Comparison of ENCODE assay signal across 18 cellular contexts in the genomic region with DNA sequence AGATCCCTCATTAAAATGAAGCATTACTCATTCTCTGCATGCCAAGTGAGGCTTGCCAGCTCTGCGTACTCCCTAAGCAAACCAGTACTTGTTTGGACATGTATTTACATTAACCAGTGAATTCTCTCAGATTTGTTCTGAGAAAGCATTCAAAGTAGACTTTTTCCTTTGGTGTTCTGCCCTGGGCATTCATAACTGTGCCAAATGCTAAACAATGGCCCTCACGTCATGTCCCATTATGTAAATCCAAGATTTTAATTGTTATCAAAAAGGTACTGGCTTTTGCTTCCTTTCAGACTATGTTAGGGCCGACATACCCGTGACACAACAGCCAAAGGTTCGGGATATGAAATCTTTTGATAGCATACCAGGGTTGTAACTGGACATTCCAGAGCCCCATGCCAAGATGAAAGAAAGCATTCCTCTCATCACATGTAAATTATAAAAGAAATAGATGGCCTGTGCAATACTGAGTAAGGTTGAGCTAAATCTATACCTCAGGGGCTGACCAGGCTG.
DNase-seq lines count a peak whose midpoint lies in the region; ATAC-seq, FAIRE-seq and TF ChIP-seq lines count a peak whose summit lies in the region.
"Had no signal": no experiment of that assay in that cellular context is flagged by ENCODE, and none has a peak within 500 bp of the region (broad histone marks: within the 10 kb centered on the region; RNA-seq: fewer than 3 reads in every experiment).

No MANE protein-coding gene starts in this region.

- H3K27me3 ChIP-seq in right cardiac atrium (ENCODE audit: control insufficient read depth, insufficient read depth) (no peaks in the 10 kb centered on the region), hepatocyte (no peaks in the 10 kb centered on the region)
- H3K27me3 ChIP-seq: SJCRH30 had no signal

- ATAC-seq in right cardiac atrium (peak; percentile 44 to 51), Right ventricle myocardium inferior (no peak)
- ATAC-seq: activated CD8-positive, alpha-beta T cell treated with anti-CD3 and anti-CD28 coated beads for 36 hours; K562; psoas muscle had no signal

- TF ChIP-seq CTCF in hepatocyte (IDR thresholded peaks at IDR 0.05; ENCODE audit: poor library complexity) = no peak
- no peak for TF ChIP-seq CTCF in coronary artery (IDR thresholded peaks at IDR 0.05)

- peaks cover 3% of the 10 kb centered on the region for H3K4me1 ChIP-seq in right cardiac atrium (ENCODE audit: control insufficient read depth, insufficient read depth, low read length)
- H3K4me1 ChIP-seq in hepatocyte (ENCODE audit: insufficient read depth) = no peaks in the 10 kb centered on the region
- H3K4me1 ChIP-seq: psoas muscle, SJCRH30 had no signal

- DNase-seq in right cardiac atrium (no peak), Right ventricle myocardium inferior (ENCODE audit: missing footprints) (no peak), dedifferentiated amniotic fluid mesenchymal stem cell (ENCODE audit: extremely low spot score) (peak; percentile 23), hepatocyte (ENCODE audit: low spot score) (peak; percentile 14), COLO668 (lab: John Stamatoyannopoulos, UW; ENCODE audit: unreplicated experiment) (no peak), coronary artery (ENCODE audit: low spot score) (no peak), NCI-H82 (lab: John Stamatoyannopoulos, UW) (no peak), urothelium cell line (ENCODE audit: low spot score) (no peak)
- DNase-seq: ACHN; activated CD8-positive, alpha-beta T cell treated with anti-CD3 and anti-CD28 coated beads for 36 hours; amygdala; COR-L47; effector CD8-positive, alpha-beta T cell; NCI-H2227 treated with DMSO at 0.1 percent for 48 hours; psoas muscle; SJCRH30; stimulated activated CD4-positive, alpha-beta T cell treated with anti-CD3 and anti-CD28 coated beads, Interleukin-2, amount 100 ng/mL, for 24 hours had no signal

- intact Hi-C loops in right cardiac atrium (cut with DNase I) (no loop called here), Right ventricle myocardium inferior (cut with DNase I) (no loop called here)

- no peak overlapping the region for H3K4me3 ChIP-seq in right cardiac atrium (ENCODE audit: low read length)
- no peak overlapping the region for H3K4me3 ChIP-seq in hepatocyte
- no peak overlapping the region for H3K4me3 ChIP-seq in coronary artery
- H3K4me3 ChIP-seq: K562, psoas muscle, SJCRH30 had no signal

- H3K9me3 ChIP-seq in right cardiac atrium (ENCODE audit: control insufficient read depth, low read length) = no peaks in the 10 kb centered on the region
- H3K9me3 ChIP-seq in hepatocyte (ENCODE audit: low read depth) = no peaks in the 10 kb centered on the region
- H3K9me3 ChIP-seq: psoas muscle, SJCRH30 had no signal

- no peak overlapping the region for H2AFZ ChIP-seq in hepatocyte

- H3K4me2 ChIP-seq in hepatocyte = no peak overlapping the region

- no peaks in the 10 kb centered on the region for H3K36me3 ChIP-seq in hepatocyte (replicated peaks; ENCODE audit: insufficient read depth, low read depth)
- H3K36me3 ChIP-seq: SJCRH30 had no signal

- no peaks in the 10 kb centered on the region for H3K79me2 ChIP-seq in hepatocyte

- H4K20me1 ChIP-seq in hepatocyte (ENCODE audit: insufficient read depth, poor library complexity, severe bottlenecking) = no peaks in the 10 kb centered on the region

- no peaks in the 10 kb centered on the region for H3K9me2 ChIP-seq in hepatocyte (replicated peaks; ENCODE audit: insufficient read depth)

- FAIRE-seq in urothelium cell line (lab: Jason Lieb, UNC) = no peak
- FAIRE-seq: K562 had no signal

- 40% methylated on average over 5 of the region's 5 CpGs for WGBS in right cardiac atrium
- WGBS in hepatocyte (ENCODE audit: low lambda C conversion rate, missing lambda C conversion rate) = 72% methylated on average over 5 of the region's 5 CpGs

- H3K27ac ChIP-seq in right cardiac atrium (ENCODE audit: low read length) = no peak overlapping the region
- peak overlapping the region; percentile 8 for H3K27ac ChIP-seq in hepatocyte
- no peak overlapping the region for H3K27ac ChIP-seq in coronary artery
- H3K27ac ChIP-seq: psoas muscle, SJCRH30 had no signal

Comparison
In these comparisons a context has a peak if more than half of its experiments do, and no peak if none do; other contexts are left out.
1. DNase-seq: peak in dedifferentiated amniotic fluid mesenchymal stem cell (single experiment) and hepatocyte (single experiment); none in right cardiac atrium (0 of 3), Right ventricle myocardium inferior (single experiment), COLO668 (single experiment), coronary artery (single experiment), NCI-H82 (single experiment) and urothelium cell line (single experiment).